In genomic region chr11:47282462-47282861, GRCh38 we compare ENCODE assay signal across 18 cellular contexts. TPM values are rescaled to one million over a fixed set of nuclear protein-coding genes. Genes with fewer than 3 reads are reported as not detected.
DNase-seq lines count a peak whose midpoint lies in the region; ATAC-seq, FAIRE-seq and TF ChIP-seq lines count a peak whose summit lies in the region.
"Had no signal": no experiment of that assay in that cellular context is flagged by ENCODE, and none has a peak within 500 bp of the region (broad histone marks: within the 10 kb centered on the region; RNA-seq: fewer than 3 reads in every experiment).

No MANE protein-coding gene starts in this region.

- H3K9me3 Mint-ChIP-seq in activated T-cell treated with anti-CD3 and anti-CD28 coated beads, Interleukin-2, amount 50 U/mL, for 24 hours, result no peaks in the 10 kb centered on the region
- H3K9me3 Mint-ChIP-seq: CD8-positive, alpha-beta memory T cell; HFFc6 had no signal

- no peak overlapping the region for H4K91ac ChIP-seq in H1 (replicated peaks; ENCODE audit: insufficient read length, low read length)

- H3K27me3 ChIP-seq in H1 (replicated peaks in 1 of 4; ENCODE audit: control insufficient read depth in 3 of 4, extremely low read depth in 1 of 4, insufficient read depth in 3 of 4, low read length in 3 of 4) (no peaks in the 10 kb centered on the region; a peak in 1 of 7 replicates), right lobe of liver (no peaks in the 10 kb centered on the region), dorsolateral prefrontal cortex (no peaks in the 10 kb centered on the region)
- H3K27me3 ChIP-seq: BLaER1 had no signal

- H2AFZ ChIP-seq in H1 (ENCODE audit: low read length), result no peak overlapping the region

- no peak overlapping the region for H4K8ac ChIP-seq in H1 (ENCODE audit: extremely low read depth, insufficient read depth, low read length)

- no peak overlapping the region for H3K4ac ChIP-seq in H1 (replicated peaks; ENCODE audit: insufficient read length, low read depth, low read length)

- no peaks in the 10 kb centered on the region for H3K4me1 ChIP-seq in H1 (replicated peaks in 1 of 4; ENCODE audit: control insufficient read depth in 3 of 4, insufficient read depth in 4 of 4, low read length in 3 of 4)
- H3K4me1 ChIP-seq in right lobe of liver, result peaks cover 0 to 11% (median 5%) of the 10 kb centered on the region in 4 donors
- H3K4me1 ChIP-seq: BLaER1, Caco-2 had no signal

- H3K56ac ChIP-seq in H1 (replicated peaks; ENCODE audit: insufficient read length, low read depth, low read length), result no peak overlapping the region

- TF ChIP-seq EP300 in H1 (IDR thresholded peaks at IDR 0.05; ENCODE audit: borderline replicate concordance in 1 of 2, low read depth in 2 of 2, low read length in 2 of 2), result no peak

- H3K27ac Mint-ChIP-seq in activated T-cell treated with anti-CD3 and anti-CD28 coated beads, Interleukin-2, amount 50 U/mL, for 24 hours, result peak overlapping the region; percentile 68
- H3K27ac Mint-ChIP-seq: HFFc6 had no signal

- no peak overlapping the region for H4K5ac ChIP-seq in H1 (ENCODE audit: insufficient read length, low read depth, low read length)

- CTCF ChIA-PET in H1 (lab: Charles Lee; ENCODE audit: partially characterized antibody), result interaction anchor here (2.8 kb wide), 1 partner anchor 23 kb away, joined by 9 read pairs; no protein-coding TSS in a partner anchor

- peak; percentile 92 to 98 (median 94) for ATAC-seq in right lobe of liver
- no peak for ATAC-seq in HG03095 (IDR thresholded peaks at IDR 0.05; ENCODE audit: unreplicated experiment)

- TF ChIP-seq POLR2A in H1 (IDR thresholded peaks at IDR 0.05; ENCODE audit: control extremely low read depth in 1 of 2, low read depth in 2 of 2, low read length in 2 of 2), result no peak
- TF ChIP-seq POLR2A in right lobe of liver (IDR thresholded peaks at IDR 0.05), result no peak

- H3K79me2 ChIP-seq in H1 (ENCODE audit: control insufficient read depth in 1 of 2, insufficient read depth in 2 of 2, low read length in 2 of 2), result no peaks in the 10 kb centered on the region

- no peak overlapping the region for H3K14ac ChIP-seq in H1 (ENCODE audit: insufficient read length)

- 93% methylated on average over 7 of the region's 7 CpGs; no CpG with 5 or more reads in 1 of the 2 experiments for WGBS in H1 (ENCODE audit: extremely low coverage in 1 of 2, insufficient coverage in 1 of 2, insufficient read length in 1 of 2, insufficient replicate concordance in 2 of 2, low coverage in 1 of 2, low lambda C conversion rate in 2 of 2, missing lambda C conversion rate in 1 of 2), 2 experiments
- WGBS in right lobe of liver (ENCODE audit: insufficient coverage, low coverage, low lambda C conversion rate, missing lambda C conversion rate), result 40% methylated on average over 6 of the region's 7 CpGs

- H3K4me3 ChIP-seq in H1 (ENCODE audit: extremely low read depth in 1 of 4, insufficient read depth in 2 of 4, low read depth in 3 of 4, low read length in 4 of 4), result no peak overlapping the region
- H3K4me3 ChIP-seq in right lobe of liver, result no peak overlapping the region
- H3K4me3 ChIP-seq in dorsolateral prefrontal cortex, result no peak overlapping the region
- H3K4me3 ChIP-seq: BLaER1 had no signal

- H3K79me1 ChIP-seq in H1 (ENCODE audit: low read depth, low read length), result no peaks in the 10 kb centered on the region

- no peak for FAIRE-seq in H1 (lab: Jason Lieb, UNC)
- FAIRE-seq: GM19239 had no signal

- H3K36me3 Mint-ChIP-seq in activated T-cell treated with anti-CD3 and anti-CD28 coated beads, Interleukin-2, amount 50 U/mL, for 24 hours (ENCODE audit: low read depth), result peaks cover 91% of the 10 kb centered on the region

- H3K4me1 Mint-ChIP-seq in activated T-cell treated with anti-CD3 and anti-CD28 coated beads, Interleukin-2, amount 50 U/mL, for 24 hours (ENCODE audit: low read depth), result no peaks in the 10 kb centered on the region

- TF ChIP-seq CTCF in H1 (IDR thresholded peaks at IDR 0.05; ENCODE audit: control extremely low read depth in 1 of 3, insufficient read depth in 1 of 3, low read depth in 1 of 3, low read length in 3 of 3), result no peak
- TF ChIP-seq CTCF in right lobe of liver (IDR thresholded peaks at IDR 0.05), result no peak
- no peak for TF ChIP-seq CTCF in dorsolateral prefrontal cortex (IDR thresholded peaks at IDR 0.05 in 54 of 56, conservative IDR thresholded peaks at IDR 0.05 in 2 of 56; ENCODE audit: low read depth in 1 of 56, partially characterized antibody in 56 of 56)

- peaks cover 2 to 3% of the 10 kb centered on the region in 2 experiments for H4K20me1 ChIP-seq in H1 (replicated peaks in 1 of 2; ENCODE audit: control insufficient read depth in 1 of 2, insufficient read depth in 2 of 2, low read length in 2 of 2)

- no peak for TF ChIP-seq RAD21 in H1 (IDR thresholded peaks at IDR 0.05 in 1 of 2, conservative IDR thresholded peaks at IDR 0.05 in 1 of 2; ENCODE audit: low read depth in 2 of 2, low read length in 2 of 2)

- H2AK5ac ChIP-seq in H1 (ENCODE audit: low read depth, low read length), result no peak overlapping the region

- POLR2A ChIA-PET in H1 (lab: Charles Lee; ENCODE audit: partially characterized antibody), result no interaction called here

- no peak overlapping the region for H3K23ac ChIP-seq in H1 (ENCODE audit: insufficient read length)

- H3K4me3 Mint-ChIP-seq in activated T-cell treated with anti-CD3 and anti-CD28 coated beads, Interleukin-2, amount 50 U/mL, for 24 hours, result no peak overlapping the region
- H3K4me3 Mint-ChIP-seq: CD8-positive, alpha-beta memory T cell; HFFc6 had no signal

- H3K18ac ChIP-seq in H1 (ENCODE audit: extremely low read depth, low read length), result no peak overlapping the region

- no peak overlapping the region for H2BK5ac ChIP-seq in H1 (ENCODE audit: low read depth, low read length)

- no peak overlapping the region for H3K9ac ChIP-seq in H1 (replicated peaks in 1 of 4; ENCODE audit: extremely low read depth in 1 of 4, low read depth in 3 of 4, low read length in 3 of 4)
- H3K9ac ChIP-seq: BLaER1 had no signal

- H3K36me3 ChIP-seq in H1 (ENCODE audit: control insufficient read depth in 2 of 4, insufficient read depth in 4 of 4, low read length in 3 of 4) (peaks cover 29 to 73% (median 48%) of the 10 kb centered on the region in 4 experiments), right lobe of liver (peaks cover 3 to 81% (median 39%) of the 10 kb centered on the region in 4 donors)

- H2BK20ac ChIP-seq in H1 (ENCODE audit: low read length), result no peak overlapping the region

- H3K9me3 ChIP-seq in H1 (ENCODE audit: insufficient read depth in 2 of 2, low read depth in 1 of 2, low read length in 1 of 2) (no peaks in the 10 kb centered on the region), right lobe of liver (no peaks in the 10 kb centered on the region)
- H3K9me3 ChIP-seq: BLaER1, Caco-2 had no signal

- H3K27me3 Mint-ChIP-seq in activated T-cell treated with anti-CD3 and anti-CD28 coated beads, Interleukin-2, amount 50 U/mL, for 24 hours, result no peaks in the 10 kb centered on the region
- H3K27me3 Mint-ChIP-seq: CD8-positive, alpha-beta memory T cell had no signal

- H2BK120ac ChIP-seq in H1 (replicated peaks; ENCODE audit: low read depth, low read length), result no peak overlapping the region

- intact Hi-C loops in right lobe of liver (cut with DNase I) (no loop called here), posterior vena cava (cut with DNase I) (no loop called here), dorsolateral prefrontal cortex (cut with DNase I) (no loop called here)

- no peak overlapping the region for H2BK15ac ChIP-seq in H1 (ENCODE audit: low read length)

- peak overlapping the region; percentile 36; the same call in 1 of the 2 replicates for H3K27ac ChIP-seq in H1 (ENCODE audit: low read depth, low read length)
- peak overlapping the region in 2 of 3 donors; percentile 54 to 62 for H3K27ac ChIP-seq in right lobe of liver
- H3K27ac ChIP-seq in dorsolateral prefrontal cortex, result no peak overlapping the region
- H3K27ac ChIP-seq: BLaER1 had no signal

- no peak overlapping the region for H2BK12ac ChIP-seq in H1 (ENCODE audit: low read depth, low read length)

- H3K23me2 ChIP-seq in H1 (ENCODE audit: low read depth, low read length), result no peaks in the 10 kb centered on the region

- H3K4me2 ChIP-seq in H1 (ENCODE audit: insufficient read depth in 1 of 2, low read depth in 2 of 2, low read length in 2 of 2), result no peak overlapping the region
- H3K4me2 ChIP-seq: BLaER1 had no signal

- DNase-seq in activated T-cell treated with anti-CD3 and anti-CD28 coated beads, Interleukin-2, amount 50 U/mL, for 24 hours, result no peak
- no peak for DNase-seq in activated T-cell treated with anti-CD3 and anti-CD28 coated beads for 4 hours
- DNase-seq in H1 (ENCODE audit: low read depth in 1 of 2, low spot score in 2 of 2), result no peak
- DNase-seq in right lobe of liver, result no peak
- DNase-seq in posterior vena cava (ENCODE audit: low spot score), result peak; percentile 22
- no peak for DNase-seq in dorsolateral prefrontal cortex
- DNase-seq in NCI-H748 treated with DMSO at 0.1 percent for 48 hours (lab: John Stamatoyannopoulos, UW), result no peak
- DNase-seq: 8988T; AML-193; CD8-positive, alpha-beta memory T cell; DND-41; GDM1; HCEC 1CT; HFFc6 had no signal

RNA-seq across cellular contexts. Expression of gene MADD, which starts 12.5 kb away (rescaled TPM):
- 43.7 and 45.4 TPM in 2 replicates for total RNA-seq in H1 (2021; fragmentation: NEBNext Ultra II Directional; extraction: Animal tissue kit (Norgen Biotek cat#: 25700))
- polyA plus RNA-seq in H1 (2011; rRNA removed), result 32.5 and 48.3 TPM in 2 replicates
- polyA plus RNA-seq in H1 (2011; cell fraction: cytosol; rRNA removed), result 26.6 TPM
- 91.6 TPM for polyA plus RNA-seq in H1 (2011; cell fraction: nucleus; rRNA removed)
- polyA plus RNA-seq in H1 (2012, experiment 1 of 2), result 33.0 to 36.2 TPM (median 35.4 TPM) in 4 replicates
- 16.8 TPM for polyA plus RNA-seq in H1 (2012, experiment 2 of 2)
- 19.3 TPM for polyA plus RNA-seq in H1 (2013, experiment 1 of 2)
- polyA plus RNA-seq in H1 (2013, experiment 2 of 2), result 17.0 TPM
- 76.0 and 80.1 TPM in 2 replicates for polyA minus RNA-seq in H1 (2011; rRNA and poly(A)+ RNA removed)
- 22.5 TPM for polyA minus RNA-seq in H1 (2011; cell fraction: cytosol; rRNA and poly(A)+ RNA removed)
- polyA minus RNA-seq in H1 (2011; cell fraction: nucleus; rRNA and poly(A)+ RNA removed), result 48.9 TPM
- total RNA-seq in right lobe of liver (10 to 100 TPM; 15.2 to 21.3 (median 16.8) TPM), posterior vena cava (10 to 100 TPM; 32.4 to 32.5 TPM), dorsolateral prefrontal cortex (100 to 1,000 TPM; 149 to 312 (median 228) TPM)

RNA-seq across cellular contexts. Expression of gene NR1H3, which starts 24.7 kb away (rescaled TPM):
- total RNA-seq in H1 (2021; fragmentation: NEBNext Ultra II Directional; extraction: Animal tissue kit (Norgen Biotek cat#: 25700)), result 19.9 and 21.2 TPM in 2 replicates
- polyA plus RNA-seq in H1 (2011; rRNA removed), result 42.1 and 51.5 TPM in 2 replicates
- 39.9 TPM for polyA plus RNA-seq in H1 (2011; cell fraction: cytosol; rRNA removed)
- 58.5 TPM for polyA plus RNA-seq in H1 (2011; cell fraction: nucleus; rRNA removed)
- polyA plus RNA-seq in H1 (2012, experiment 1 of 2), result 24.9 to 28.6 TPM (median 27.6 TPM) in 4 replicates
- 19.2 TPM for polyA plus RNA-seq in H1 (2012, experiment 2 of 2)
- 11.7 TPM for polyA plus RNA-seq in H1 (2013, experiment 1 of 2)
- polyA plus RNA-seq in H1 (2013, experiment 2 of 2), result 11.6 TPM
- 34.2 and 36.4 TPM in 2 replicates for polyA minus RNA-seq in H1 (2011; rRNA and poly(A)+ RNA removed)
- polyA minus RNA-seq in H1 (2011; cell fraction: cytosol; rRNA and poly(A)+ RNA removed), result 18.3 TPM
- polyA minus RNA-seq in H1 (2011; cell fraction: nucleus; rRNA and poly(A)+ RNA removed), result 18.3 TPM
- total RNA-seq in right lobe of liver, result 10 to 100 TPM; 61.5 to 82.9 (median 67.3) TPM
- total RNA-seq in posterior vena cava, result 10 to 100 TPM; 11.9 to 24.8 TPM
- total RNA-seq in dorsolateral prefrontal cortex, result 10 to 100 TPM; 12.9 to 37.0 (median 21.7) TPM

RNA-seq across cellular contexts. Expression of gene ACP2, which starts 33.8 kb away (rescaled TPM):
- 17.8 and 18.9 TPM in 2 replicates for total RNA-seq in H1 (2021; fragmentation: NEBNext Ultra II Directional; extraction: Animal tissue kit (Norgen Biotek cat#: 25700))
- polyA plus RNA-seq in H1 (2011; rRNA removed), result 19.8 and 24.4 TPM in 2 replicates
- polyA plus RNA-seq in H1 (2011; cell fraction: cytosol; rRNA removed), result 13.4 TPM
- polyA plus RNA-seq in H1 (2011; cell fraction: nucleus; rRNA removed), result 39.9 TPM
- 12.4 to 23.5 TPM (median 21.2 TPM) in 4 replicates for polyA plus RNA-seq in H1 (2012, experiment 1 of 2)
- polyA plus RNA-seq in H1 (2012, experiment 2 of 2), result 14.1 TPM
- polyA plus RNA-seq in H1 (2013, experiment 1 of 2), result 21.3 TPM
- 21.1 TPM for polyA plus RNA-seq in H1 (2013, experiment 2 of 2)
- polyA minus RNA-seq in H1 (2011; rRNA and poly(A)+ RNA removed), result 21.8 and 29.4 TPM in 2 replicates
- polyA minus RNA-seq in H1 (2011; cell fraction: cytosol; rRNA and poly(A)+ RNA removed), result 19.7 TPM
- polyA minus RNA-seq in H1 (2011; cell fraction: nucleus; rRNA and poly(A)+ RNA removed), result 36.9 TPM
- total RNA-seq in right lobe of liver (100 to 1,000 TPM in 2 of 6 experiments, 10 to 100 TPM in 4; 53.3 to 173 (median 64.1) TPM), posterior vena cava (10 to 100 TPM; 18.0 to 25.1 TPM), dorsolateral prefrontal cortex (10 to 100 TPM; 23.3 to 58.3 (median 37.1) TPM)

Comparison
In these comparisons a context has a peak if more than half of its experiments do, and no peak if none do; other contexts are left out.
1. H3K27ac ChIP-seq: peak in H1 (single experiment) and right lobe of liver (2 of 3); none in dorsolateral prefrontal cortex (0 of 59).